In the genomic region with DNA sequence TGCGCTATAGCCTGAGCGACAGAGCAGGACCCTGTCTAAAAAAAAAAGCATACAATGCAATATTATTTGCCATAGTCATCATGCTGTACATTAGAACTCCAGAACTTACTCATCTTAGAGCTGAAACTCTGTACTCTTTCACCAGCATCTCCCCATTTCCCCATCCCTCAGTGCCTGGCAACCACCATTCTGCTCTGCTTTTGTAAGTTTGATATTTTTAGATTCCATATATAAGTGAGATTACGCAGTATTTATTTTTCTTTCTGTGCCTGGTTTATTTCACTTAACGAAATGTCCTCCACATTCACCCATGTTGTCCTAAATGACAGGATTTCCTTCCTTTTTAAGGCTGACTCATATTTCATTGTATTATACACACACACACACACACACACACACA, we compare ENCODE assay signal across 26 cellular contexts.
DNase-seq lines count a peak whose midpoint lies in the region; ATAC-seq and TF ChIP-seq lines count a peak whose summit lies in the region.
"Had no signal": no experiment of that assay in that cellular context is flagged by ENCODE, and none has a peak within 500 bp of the region (broad histone marks: within the 10 kb centered on the region; RNA-seq: fewer than 3 reads in every experiment).

No MANE protein-coding gene starts in this region.

- H3K4me3 ChIP-seq in adipocyte (ENCODE audit: low read length), result no peak overlapping the region
- no peak overlapping the region for H3K4me3 ChIP-seq in epithelial cell of esophagus (ENCODE audit: low read length)
- no peak overlapping the region for H3K4me3 ChIP-seq in osteoblast (ENCODE audit: insufficient read depth, low read length)
- H3K4me3 ChIP-seq: BLaER1 treated with 17β-estradiol and CSF1 and Interleukin-3, amounts not matched to agents 10 nM and 100 nM; gastroesophageal sphincter; uterus had no signal

- H3K36me3 Mint-ChIP-seq in mesothelial cell of epicardium, result no peaks in the 10 kb centered on the region
- H3K36me3 Mint-ChIP-seq: naive thymus-derived CD4-positive, alpha-beta T cell had no signal

- peaks cover 2% of the 10 kb centered on the region for H3K9me3 Mint-ChIP-seq in mesothelial cell of epicardium
- H3K9me3 Mint-ChIP-seq: activated CD4-positive, alpha-beta memory T cell treated with anti-CD3 and anti-CD28 coated beads, Interleukin-2, amount 10 ng/mL, durations not matched to agents 7 days and 5 days; activated naive CD4-positive, alpha-beta T cell treated with anti-CD3 and anti-CD28 coated beads for 36 hours; naive thymus-derived CD4-positive, alpha-beta T cell had no signal

- H3K27ac Mint-ChIP-seq in mesothelial cell of epicardium, result no peak overlapping the region
- H3K27ac Mint-ChIP-seq: activated CD4-positive, alpha-beta memory T cell treated with anti-CD3 and anti-CD28 coated beads, Interleukin-2, amount 10 ng/mL, durations not matched to agents 7 days and 5 days; activated naive CD4-positive, alpha-beta T cell treated with anti-CD3 and anti-CD28 coated beads for 36 hours; naive thymus-derived CD4-positive, alpha-beta T cell had no signal

- no peak for TF ChIP-seq CTCF in epithelial cell of esophagus (IDR thresholded peaks at IDR 0.05; ENCODE audit: insufficient read depth, low read depth, low read length, missing control alignments)
- no peak for TF ChIP-seq CTCF in osteoblast (IDR thresholded peaks at IDR 0.05; ENCODE audit: extremely low read depth, low read depth, low read length)
- TF ChIP-seq CTCF in mesothelial cell of epicardium (IDR thresholded peaks at IDR 0.05; ENCODE audit: unreplicated experiment), result no peak

- H3K36me3 ChIP-seq in adipocyte (ENCODE audit: control insufficient read depth, insufficient read depth, low read length, severe bottlenecking) (no peaks in the 10 kb centered on the region), osteoblast (ENCODE audit: insufficient read depth, low read length) (no peaks in the 10 kb centered on the region)
- H3K36me3 ChIP-seq: BLaER1 treated with 17β-estradiol and CSF1 and Interleukin-3, amounts not matched to agents 10 nM and 100 nM; gastroesophageal sphincter; uterus had no signal

- H3K27me3 Mint-ChIP-seq in mesothelial cell of epicardium (ENCODE audit: low read depth), result peaks cover 5% of the 10 kb centered on the region

- no peak overlapping the region for H3K9ac ChIP-seq in adipocyte (ENCODE audit: low read length)
- H3K9ac ChIP-seq: BLaER1 treated with 17β-estradiol and CSF1 and Interleukin-3, amounts not matched to agents 10 nM and 100 nM had no signal

- H4K20me1 ChIP-seq in osteoblast (ENCODE audit: insufficient read depth, low read length), result no peaks in the 10 kb centered on the region
- H4K20me1 ChIP-seq: BLaER1 treated with 17β-estradiol and CSF1 and Interleukin-3, amounts not matched to agents 10 nM and 100 nM had no signal

- H3K27me3 ChIP-seq in adipocyte (replicated peaks; ENCODE audit: control insufficient read depth, insufficient read depth, low read length) (no peaks in the 10 kb centered on the region), osteoblast (ENCODE audit: insufficient read depth, low read length) (no peaks in the 10 kb centered on the region)
- H3K27me3 ChIP-seq: BLaER1 treated with 17β-estradiol and CSF1 and Interleukin-3, amounts not matched to agents 10 nM and 100 nM; gastroesophageal sphincter; uterus had no signal

- no peak overlapping the region for H3K4me2 ChIP-seq in osteoblast (ENCODE audit: insufficient read depth, low read length)

- no peak overlapping the region for H3K27ac ChIP-seq in osteoblast (ENCODE audit: low read depth, low read length)
- H3K27ac ChIP-seq: 22Rv1, gastroesophageal sphincter, uterus had no signal

- no peak overlapping the region for H3K4me3 Mint-ChIP-seq in mesothelial cell of epicardium
- H3K4me3 Mint-ChIP-seq: activated CD4-positive, alpha-beta memory T cell treated with anti-CD3 and anti-CD28 coated beads, Interleukin-2, amount 10 ng/mL, durations not matched to agents 7 days and 5 days; activated naive CD4-positive, alpha-beta T cell treated with anti-CD3 and anti-CD28 coated beads for 36 hours; naive thymus-derived CD4-positive, alpha-beta T cell had no signal

- DNase-seq in DMS53 (lab: John Stamatoyannopoulos, UW) (peak; percentile 26), DMS53 treated with DMSO at 0.1 percent for 48 hours (lab: John Stamatoyannopoulos, UW; ENCODE audit: unreplicated experiment) (no peak), adipocyte (ENCODE audit: low read depth) (peak; percentile 81), epithelial cell of esophagus (ENCODE audit: low read depth) (peak; percentile 20), osteoblast (ENCODE audit: insufficient read length, low spot score, missing footprints) (no peak), mesothelial cell of epicardium (ENCODE audit: low spot score in 2 of 2, unreplicated experiment in 2 of 2) (no peak), GM03348 (ENCODE audit: low spot score) (no peak)
- DNase-seq: activated CD4-positive, alpha-beta memory T cell treated with anti-CD3 and anti-CD28 coated beads, Interleukin-2, amount 10 ng/mL, durations not matched to agents 7 days and 5 days; activated CD4-positive, CD25-positive, alpha-beta regulatory T cell; activated naive CD4-positive, alpha-beta T cell treated with anti-CD3 and anti-CD28 coated beads for 36 hours; activated T-cell treated with anti-CD3 and anti-CD28 coated beads, Interleukin-2, amount 50 U/mL, for 1 hour; aorta; Calu3; GDM1; mesendoderm; naive thymus-derived CD4-positive, alpha-beta T cell; NCI-H1048; NCI-H2081; NCI-H446 treated with DMSO at 0.1 percent for 48 hours; right cardiac atrium; T-helper 9 cell; uterus had no signal

- H3K4me1 ChIP-seq in adipocyte (ENCODE audit: control insufficient read depth, insufficient read depth, low read length) (no peaks in the 10 kb centered on the region), osteoblast (ENCODE audit: insufficient read depth, low read length) (no peaks in the 10 kb centered on the region)
- H3K4me1 ChIP-seq: gastroesophageal sphincter, uterus had no signal

- H3K9me3 ChIP-seq in adipocyte (ENCODE audit: control insufficient read depth, low read length), result no peaks in the 10 kb centered on the region
- H3K9me3 ChIP-seq in osteoblast (ENCODE audit: low read depth, low read length), result no peaks in the 10 kb centered on the region
- H3K9me3 ChIP-seq: BLaER1 treated with 17β-estradiol and CSF1 and Interleukin-3, amounts not matched to agents 10 nM and 100 nM; gastroesophageal sphincter; uterus had no signal

- H2AFZ ChIP-seq in osteoblast (ENCODE audit: low read length), result peak overlapping the region; percentile 16

- no peaks in the 10 kb centered on the region for H3K79me2 ChIP-seq in osteoblast (ENCODE audit: insufficient read depth, low read length)

- no peak for ATAC-seq in HG03280 (IDR thresholded peaks at IDR 0.05; ENCODE audit: unreplicated experiment)
- ATAC-seq: gastroesophageal sphincter; naive thymus-derived CD4-positive, alpha-beta T cell; right cardiac atrium had no signal

- H3K4me1 Mint-ChIP-seq in mesothelial cell of epicardium, result no peaks in the 10 kb centered on the region
- H3K4me1 Mint-ChIP-seq: naive thymus-derived CD4-positive, alpha-beta T cell had no signal

Comparison
In these comparisons a context has a peak if more than half of its experiments do, and no peak if none do; other contexts are left out.
1. DNase-seq: peak in DMS53 (single experiment), adipocyte (single experiment) and epithelial cell of esophagus (single experiment); none in DMS53 treated with DMSO at 0.1 percent for 48 hours (single experiment), osteoblast (single experiment), mesothelial cell of epicardium (0 of 2) and GM03348 (single experiment).